Comparison of ENCODE assay signal across 6 cellular contexts in genomic region chr12:6970096-6970527, GRCh38. TPM values are rescaled to one million over a fixed set of nuclear protein-coding genes. Genes with fewer than 3 reads are reported as not detected.
DNase-seq lines count a peak whose midpoint lies in the region; ATAC-seq and TF ChIP-seq lines count a peak whose summit lies in the region.

No MANE protein-coding gene starts in this region.

- peaks cover 7% of the 10 kb centered on the region for H3K27me3 Mint-ChIP-seq in neural progenitor cell (ENCODE audit: insufficient read depth, low read depth)

- peaks cover 34% of the 10 kb centered on the region for H3K4me1 Mint-ChIP-seq in neural progenitor cell

- H3K9ac ChIP-seq in neural progenitor cell, result peak overlapping the region; percentile 89

- no peaks in the 10 kb centered on the region for H3K9me3 ChIP-seq in neural progenitor cell (ENCODE audit: low read depth)

- peak overlapping the region; percentile 66 for H3K27ac Mint-ChIP-seq in neural progenitor cell

- peaks cover 17% of the 10 kb centered on the region for H3K4me1 ChIP-seq in neural progenitor cell

- no peaks in the 10 kb centered on the region for H3K9me3 Mint-ChIP-seq in neural progenitor cell

- H3K4me2 ChIP-seq in neural progenitor cell, result peak overlapping the region; percentile 99

- peak; percentile 24 for ATAC-seq in HG02943 (IDR thresholded peaks at IDR 0.05; ENCODE audit: low read depth, unreplicated experiment)

- peak overlapping the region; percentile 100 for H3K4me3 Mint-ChIP-seq in neural progenitor cell

- H3K36me3 ChIP-seq in brain microvascular endothelial cell (replicated peaks) (peaks cover 51% of the 10 kb centered on the region), neural progenitor cell (no peaks in the 10 kb centered on the region)

- in situ Hi-C loops in brain microvascular endothelial cell (cut with HindIII; ENCODE audit: low pct_ligation_motif_present, low sequenced_read_pairs), result no loop called here

- H3K79me2 ChIP-seq in neural progenitor cell (ENCODE audit: low read depth), result peaks cover 60% of the 10 kb centered on the region

- peak overlapping the region; percentile 64 for H3K27ac ChIP-seq in brain microvascular endothelial cell
- peak overlapping the region; percentile 13 for H3K27ac ChIP-seq in neural progenitor cell

- peaks cover 18% of the 10 kb centered on the region for H3K36me3 Mint-ChIP-seq in neural progenitor cell

- H2AFZ ChIP-seq in neural progenitor cell (replicated peaks), result peak overlapping the region; percentile 60

- peaks cover 47% of the 10 kb centered on the region for H3F3A ChIP-seq in neural progenitor cell (ENCODE audit: low read depth)

- DNase-seq in Ammon's horn (ENCODE audit: low spot score) (peak; percentile 32), brain microvascular endothelial cell (no peak), neural progenitor cell (ENCODE audit: low spot score) (no peak), medulla oblongata (ENCODE audit: extremely low spot score) (no peak), COR-L47 (lab: John Stamatoyannopoulos, UW) (no peak)

- peaks cover 4% of the 10 kb centered on the region for H4K20me1 ChIP-seq in neural progenitor cell (ENCODE audit: low read depth)

- no peak for TF ChIP-seq CTCF in brain microvascular endothelial cell (IDR thresholded peaks at IDR 0.05; ENCODE audit: low read depth, low read length, missing control alignments)
- no peak for TF ChIP-seq CTCF in neural progenitor cell (IDR thresholded peaks at IDR 0.05)

- H3K27me3 ChIP-seq in brain microvascular endothelial cell (replicated peaks), result no peaks in the 10 kb centered on the region
- no peaks in the 10 kb centered on the region for H3K27me3 ChIP-seq in neural progenitor cell

- H3K4me3 ChIP-seq in brain microvascular endothelial cell (ENCODE audit: low read depth, low read length) (peak overlapping the region; percentile 84), neural progenitor cell (peak overlapping the region; percentile 96)

RNA-seq across cellular contexts. Expression of gene PHB2, which starts 0.4 kb away (rescaled TPM):
- total RNA-seq in neural progenitor cell (ENCODE audit: low replicate concordance), result 214 and 291 TPM in 2 replicates

RNA-seq across cellular contexts. Expression of gene EMG1, which starts 0.6 kb away (rescaled TPM):
- total RNA-seq in neural progenitor cell (ENCODE audit: low replicate concordance), result 27.3 and 32.0 TPM in 2 replicates

RNA-seq across cellular contexts. Expression of gene PTPN6, which starts 19.0 kb away (rescaled TPM):
- 4.4 and 6.0 TPM in 2 replicates for total RNA-seq in neural progenitor cell (ENCODE audit: low replicate concordance)

RNA-seq across cellular contexts. Expression of gene C12orf57, which starts 26.3 kb away (rescaled TPM):
- total RNA-seq in neural progenitor cell (ENCODE audit: low replicate concordance), result 314 and 399 TPM in 2 replicates

RNA-seq across cellular contexts. Expression of gene RNU7-1, which starts 26.5 kb away (rescaled TPM):
- total RNA-seq in neural progenitor cell (ENCODE audit: low replicate concordance), result not detected in 2 replicates
